ENCODE assay signal across 8 cellular contexts in genomic region chrX:54044126-54044876, GRCh38. TPM values are rescaled to one million over a fixed set of nuclear protein-coding genes. Genes with fewer than 3 reads are reported as not detected.
DNase-seq lines count a peak whose midpoint lies in the region; ATAC-seq and TF ChIP-seq lines count a peak whose summit lies in the region.

Gene PHF8, minus strand, starts transcription at chrX:54044473. Its CDS starts 1,745 bp downstream, at chrX:54042728.

- H3K27me3 Mint-ChIP-seq in activated naive CD8-positive, alpha-beta T cell treated with anti-CD3 and anti-CD28 coated beads for 36 hours = no peaks in the 10 kb centered on the region

- H3K4me3 ChIP-seq in SU-DHL-6 (ENCODE audit: insufficient read depth, low read length, poor library complexity, severe bottlenecking) (peak within 1 kb of the TSS; percentile 95), suprapubic skin (peak within 1 kb of the TSS; percentile 63)

- H3K4me3 Mint-ChIP-seq in activated naive CD8-positive, alpha-beta T cell treated with anti-CD3 and anti-CD28 coated beads for 36 hours = peak within 1 kb of the TSS; percentile 96

- peak within 1 kb of the TSS; percentile 87 for H3K4me2 ChIP-seq in SU-DHL-6 (ENCODE audit: low read depth, low read length, poor library complexity, severe bottlenecking)

- WGBS in suprapubic skin = 49% methylated on average over 61 of the region's 66 CpGs

- H3K27ac Mint-ChIP-seq in activated naive CD8-positive, alpha-beta T cell treated with anti-CD3 and anti-CD28 coated beads for 36 hours = peak within 1 kb of the TSS; percentile 96

- H3K27ac ChIP-seq in SU-DHL-6 (ENCODE audit: low read depth, low read length) (peak within 1 kb of the TSS; percentile 88), suprapubic skin (peak within 1 kb of the TSS; percentile 94)

- peak in 1 of 2 donors; percentile 35 for TF ChIP-seq POLR2A in suprapubic skin (IDR thresholded peaks at IDR 0.05)

- peaks cover 6% of the 10 kb centered on the region for H3K4me1 Mint-ChIP-seq in activated naive CD8-positive, alpha-beta T cell treated with anti-CD3 and anti-CD28 coated beads for 36 hours

- no peaks in the 10 kb centered on the region for H3K9me3 Mint-ChIP-seq in activated naive CD8-positive, alpha-beta T cell treated with anti-CD3 and anti-CD28 coated beads for 36 hours

- H3K27me3 ChIP-seq in SU-DHL-6 (ENCODE audit: low read length) (no peaks in the 10 kb centered on the region), suprapubic skin (no peaks in the 10 kb centered on the region)

- H3K4me1 ChIP-seq in suprapubic skin = peaks cover 7% of the 10 kb centered on the region

- ATAC-seq in HG02759 (IDR thresholded peaks at IDR 0.05; ENCODE audit: unreplicated experiment) = peak; percentile 86

- peak within 1 kb of the TSS; percentile 93 for H3K9ac ChIP-seq in SU-DHL-6 (ENCODE audit: low read length)

- H2AFZ ChIP-seq in SU-DHL-6 (ENCODE audit: low read depth, low read length, severe bottlenecking) = peak within 1 kb of the TSS; percentile 79

- no peak for TF ChIP-seq CTCF in GM10266 (IDR thresholded peaks at IDR 0.05; ENCODE audit: control insufficient read depth, insufficient read depth, low read depth, missing control alignments)
- no peak for TF ChIP-seq CTCF in SU-DHL-6 (IDR thresholded peaks at IDR 0.05; ENCODE audit: insufficient read depth, low read length, poor library complexity, severe bottlenecking)
- no peak for TF ChIP-seq CTCF in suprapubic skin (IDR thresholded peaks at IDR 0.05)

- TF ChIP-seq EP300 in suprapubic skin (IDR thresholded peaks at IDR 0.05) = no peak

- H3K79me2 ChIP-seq in SU-DHL-6 (ENCODE audit: insufficient read depth, low read length) = peaks cover 10% of the 10 kb centered on the region; the same call in 1 of the 2 replicates

- H3K36me3 Mint-ChIP-seq in activated naive CD8-positive, alpha-beta T cell treated with anti-CD3 and anti-CD28 coated beads for 36 hours = peaks cover 6% of the 10 kb centered on the region

- no peaks in the 10 kb centered on the region for H3K9me3 ChIP-seq in SU-DHL-6 (ENCODE audit: insufficient read depth, low read length)
- H3K9me3 ChIP-seq in suprapubic skin = no peaks in the 10 kb centered on the region

- no peaks in the 10 kb centered on the region for H4K20me1 ChIP-seq in SU-DHL-6 (ENCODE audit: low read depth, low read length)

- DNase-seq in GM10266 (ENCODE audit: extremely low spot score) (peak; percentile 83), NCI-H128 (lab: John Stamatoyannopoulos, UW; ENCODE audit: unreplicated experiment) (peak; percentile 88), glomerular endothelial cell (ENCODE audit: extremely low read depth, low read depth, low spot score) (peak; percentile 54), occipital lobe (lab: John Stamatoyannopoulos, UW) (peak; percentile 84), suprapubic skin (ENCODE audit: low spot score in 2 of 2) (peak; percentile 93 to 94)
- peak; percentile 93 for DNase-seq in activated naive CD8-positive, alpha-beta T cell treated with anti-CD3 and anti-CD28 coated beads for 36 hours

- H3K9me2 ChIP-seq in SU-DHL-6 (replicated peaks; ENCODE audit: insufficient read depth, low read length) = no peaks in the 10 kb centered on the region

- H3K36me3 ChIP-seq in SU-DHL-6 (ENCODE audit: low read length) (no peaks in the 10 kb centered on the region; the same call in 1 of the 2 replicates), suprapubic skin (peaks cover 12% of the 10 kb centered on the region)

- H3F3A ChIP-seq in SU-DHL-6 (ENCODE audit: insufficient read depth) = 0 out of 2 replicates have a peak, but pooled peaks cover 5% of the 10 kb centered on the region

RNA-seq across cellular contexts. Expression of gene PHF8, which starts in this region (rescaled TPM):
- 10 to 100 TPM; 38.7 to 41.7 TPM for total RNA-seq in activated naive CD8-positive, alpha-beta T cell treated with anti-CD3 and anti-CD28 coated beads for 36 hours
- 15.4 and 19.7 TPM in 2 replicates for total RNA-seq in glomerular endothelial cell
- 9.5 TPM for total RNA-seq in occipital lobe
- 10 to 100 TPM; 17.5 to 72.2 (median 25.4) TPM for total RNA-seq in suprapubic skin

Comparison
In these comparisons a context has a peak if more than half of its experiments do, and no peak if none do; other contexts are left out.
1. Peak in every context shown above with its lines: DNase-seq, ATAC-seq, H3K4me3 ChIP-seq and H3K27ac ChIP-seq.